In genomic region chr15:90583471-90584252, GRCh38 we compare ENCODE assay signal across 11 cellular contexts. TPM values are rescaled to one million over a fixed set of nuclear protein-coding genes. Genes with fewer than 3 reads are reported as not detected.
DNase-seq lines count a peak whose midpoint lies in the region; ATAC-seq and TF ChIP-seq lines count a peak whose summit lies in the region.
"Had no signal": no experiment of that assay in that cellular context is flagged by ENCODE, and none has a peak within 500 bp of the region (broad histone marks: within the 10 kb centered on the region; RNA-seq: fewer than 3 reads in every experiment).

No MANE protein-coding gene starts in this region.

- H3K27ac Mint-ChIP-seq in activated naive CD4-positive, alpha-beta T cell treated with anti-CD3 and anti-CD28 coated beads, Interleukin-2, amount 50 U/mL, for 24 hours, result peak overlapping the region; percentile 98
- H3K27ac Mint-ChIP-seq in brain, result peak overlapping the region in 3 of 5 experiments; percentile 28 to 69 (median 40)

- H3K4me1 Mint-ChIP-seq in activated naive CD4-positive, alpha-beta T cell treated with anti-CD3 and anti-CD28 coated beads, Interleukin-2, amount 50 U/mL, for 24 hours, result peaks cover 80% of the 10 kb centered on the region
- H3K4me1 Mint-ChIP-seq in brain, result peaks cover 32% of the 10 kb centered on the region

- H3K4me1 ChIP-seq in thyroid gland, result peaks cover 28 to 38% of the 10 kb centered on the region in 2 donors

- H3K27me3 Mint-ChIP-seq in activated naive CD4-positive, alpha-beta T cell treated with anti-CD3 and anti-CD28 coated beads, Interleukin-2, amount 50 U/mL, for 24 hours, result no peaks in the 10 kb centered on the region
- H3K27me3 Mint-ChIP-seq in brain, result no peaks in the 10 kb centered on the region

- intact Hi-C loops in thyroid gland (cut with DNase I), result no loop called here

- H3K27ac ChIP-seq in thyroid gland (peak overlapping the region; percentile 43 to 70 (median 53)), RWPE1 (no peak overlapping the region)
- H3K27ac ChIP-seq: lower lobe of right lung had no signal

- H3K4me3 ChIP-seq in thyroid gland (replicated peaks in 1 of 3), result no peak overlapping the region
- H3K4me3 ChIP-seq: lower lobe of right lung, sigmoid colon had no signal

- no peaks in the 10 kb centered on the region for H3K27me3 ChIP-seq in thyroid gland
- H3K27me3 ChIP-seq: sigmoid colon had no signal

- POLR2A ChIA-PET in RWPE1 (lab: Yijun Ruan, JAX; ENCODE audit: low non-redundant PET), result no interaction called here

- no peak for TF ChIP-seq POLR2A in thyroid gland (IDR thresholded peaks at IDR 0.05)

- no peak for DNase-seq in activated naive CD4-positive, alpha-beta T cell (lab: John Stamatoyannopoulos, UW)
- DNase-seq in inferior parietal cortex (ENCODE audit: extremely low spot score) (peak; percentile 83), thyroid gland (peak in 1 of 2 donors; percentile 36), RWPE1 (ENCODE audit: low spot score) (no peak)
- DNase-seq: lower lobe of right lung, NCI-H1930, sigmoid colon had no signal

- H3K9me3 Mint-ChIP-seq in activated naive CD4-positive, alpha-beta T cell treated with anti-CD3 and anti-CD28 coated beads, Interleukin-2, amount 50 U/mL, for 24 hours, result no peaks in the 10 kb centered on the region
- H3K9me3 Mint-ChIP-seq in brain, result no peaks in the 10 kb centered on the region

- no peak for ATAC-seq in HG02938 (IDR thresholded peaks at IDR 0.05; ENCODE audit: unreplicated experiment)
- no peak for ATAC-seq in GM18858 (IDR thresholded peaks at IDR 0.05; ENCODE audit: unreplicated experiment)
- ATAC-seq: lower lobe of right lung had no signal

- CTCF ChIA-PET in RWPE1 (lab: Yijun Ruan, JAX), result interaction anchor here (0.6 kb wide), 2 partner anchors 43 to 290 kb away, joined by 3 read pairs; no protein-coding TSS in a partner anchor

- H3K36me3 Mint-ChIP-seq in activated naive CD4-positive, alpha-beta T cell treated with anti-CD3 and anti-CD28 coated beads, Interleukin-2, amount 50 U/mL, for 24 hours, result peaks cover 7% of the 10 kb centered on the region
- H3K36me3 Mint-ChIP-seq in brain, result peaks cover 21% of the 10 kb centered on the region

- H3K9me3 ChIP-seq in thyroid gland, result no peaks in the 10 kb centered on the region
- H3K9me3 ChIP-seq: lower lobe of right lung, sigmoid colon had no signal

- TF ChIP-seq CTCF in brain (conservative IDR thresholded peaks at IDR 0.05), result no peak
- no peak for TF ChIP-seq CTCF in thyroid gland (IDR thresholded peaks at IDR 0.05)
- TF ChIP-seq CTCF in RWPE1 (conservative IDR thresholded peaks at IDR 0.05; ENCODE audit: low read depth), result no peak

- H3K36me3 ChIP-seq in thyroid gland, result no peaks in the 10 kb centered on the region
- H3K36me3 ChIP-seq: lower lobe of right lung had no signal

- H3K4me3 Mint-ChIP-seq in activated naive CD4-positive, alpha-beta T cell treated with anti-CD3 and anti-CD28 coated beads, Interleukin-2, amount 50 U/mL, for 24 hours, result peak overlapping the region; percentile 65
- H3K4me3 Mint-ChIP-seq in brain, result peak overlapping the region in 1 of 5 experiments; percentile 15

- 60 to 65% methylated on average over 5 of the region's 5 CpGs for WGBS in thyroid gland, 2 donors

RNA-seq across cellular contexts. Expression of gene CRTC3, which starts 53.9 kb away (rescaled TPM):
- 37.2 TPM for polyA plus RNA-seq in brain (ENCODE audit: insufficient read depth, low read depth, low replicate concordance)
- total RNA-seq in thyroid gland, result 10 to 100 TPM; 49.4 to 76.0 (median 62.6) TPM
